In the genomic region with DNA sequence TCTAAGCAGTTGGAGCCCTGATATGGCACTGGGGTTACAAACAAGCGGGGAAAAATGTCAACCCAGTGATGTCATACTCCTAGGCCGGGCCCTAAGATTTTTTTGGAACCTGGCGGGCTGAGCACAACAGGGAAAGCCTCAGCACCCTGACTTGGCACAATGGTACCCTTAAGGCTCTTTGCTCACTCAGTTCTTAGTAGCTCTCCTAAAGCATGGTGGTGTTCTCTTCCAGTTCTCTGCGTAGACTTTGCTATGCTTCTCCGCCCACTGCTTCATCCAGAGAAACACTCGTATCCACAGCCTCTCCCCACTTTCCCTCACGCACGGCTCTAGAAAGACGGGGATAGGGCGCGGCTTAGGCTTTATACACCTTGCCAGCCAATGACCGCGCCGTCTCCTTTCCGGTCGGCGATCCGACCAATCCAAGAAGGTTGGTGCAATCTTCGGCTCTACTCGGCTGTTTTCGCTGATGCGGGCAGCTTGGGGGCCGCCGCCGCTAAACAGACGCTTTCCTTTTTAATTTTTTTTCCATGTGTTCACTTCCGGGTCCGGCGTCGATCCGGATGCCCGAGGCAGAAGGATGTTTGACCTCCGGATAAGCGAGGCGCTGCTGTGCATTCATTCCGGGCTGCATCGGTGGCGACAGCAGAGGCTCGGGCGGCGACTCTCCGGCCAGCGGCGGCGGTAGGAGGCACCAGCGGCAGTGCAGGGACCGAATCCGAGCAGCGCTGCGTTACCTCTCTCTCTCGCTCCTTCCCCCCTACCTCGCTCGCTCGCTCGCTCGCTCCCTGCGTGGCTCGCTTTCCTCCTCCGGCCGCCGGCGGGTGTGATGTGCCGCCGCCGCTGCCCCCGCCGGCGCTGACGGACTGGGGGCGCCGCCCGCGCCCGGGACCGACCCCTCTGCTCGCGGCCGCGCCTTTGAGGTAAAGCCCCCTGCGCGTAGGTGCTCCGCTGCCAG, we compare ENCODE assay signal across 8 cellular contexts. TPM values are rescaled to one million over a fixed set of nuclear protein-coding genes. Genes with fewer than 3 reads are reported as not detected.
DNase-seq lines count a peak whose midpoint lies in the region; ATAC-seq and TF ChIP-seq lines count a peak whose summit lies in the region.

Gene CSNK1G3 (plus strand): TSS at position 530 of the 958 bp plus-strand sequence. CDS start 33,487 bp downstream, outside the sequence.

- no peaks in the 10 kb centered on the region for H3K9me3 ChIP-seq in GM23248 (ENCODE audit: low read depth)

- peaks cover 40% of the 10 kb centered on the region for H3K4me1 ChIP-seq in GM23248 (ENCODE audit: insufficient read depth)

- TF ChIP-seq CTCF in RWPE1 (conservative IDR thresholded peaks at IDR 0.05; ENCODE audit: low read depth) = no peak

- POLR2A ChIA-PET in RWPE1 (lab: Yijun Ruan, JAX; ENCODE audit: low non-redundant PET) = interaction anchor here (0.5 to 1.3 kb wide), 6 partner anchors 13 to 172 kb away, joined by 3 to 21 read pairs (median 3); partner anchors contain the start of gene CEP120

- peak within 1 kb of the TSS; percentile 87 for H3K4me2 ChIP-seq in GM23248 (ENCODE audit: unreplicated experiment)

- H3K4me3 ChIP-seq in GM23248 = peak within 1 kb of the TSS; percentile 86

- H3K9ac ChIP-seq in GM23248 = peak within 1 kb of the TSS; percentile 87

- H2AFZ ChIP-seq in GM23248 = peak within 1 kb of the TSS; percentile 81

- 0 out of 2 replicates have a peak, but pooled peaks cover 5% of the 10 kb centered on the region for H3K9me2 ChIP-seq in GM23248 (ENCODE audit: insufficient read depth)

- WGBS in GM23248 (ENCODE audit: low coverage in 1 of 2, low lambda C conversion rate in 2 of 2, missing lambda C conversion rate in 2 of 2), 2 experiments = 0 to 1% methylated on average over 63 to 66 of the region's 82 CpGs

- H3K36me3 ChIP-seq in GM23248 (ENCODE audit: low read depth) = no peaks in the 10 kb centered on the region

- peaks cover 15% of the 10 kb centered on the region for H3K36me3 Mint-ChIP-seq in activated T-helper 17 cell treated with anti-CD3 and anti-CD28 coated beads, Interleukin-2, amount 50 U/mL, for 72 hours (ENCODE audit: low read depth)
- H3K36me3 Mint-ChIP-seq in naive B cell = no peaks in the 10 kb centered on the region
- H3K36me3 Mint-ChIP-seq in stimulated activated memory B cell treated with anti-CD40 and anti-IgM and Interleukin-4, amounts not matched to agents 10 μg/mL and 1 μg/mL and 100 μg/mL, for 72 hours = no peaks in the 10 kb centered on the region

- H3K4me3 Mint-ChIP-seq in activated T-helper 17 cell treated with anti-CD3 and anti-CD28 coated beads, Interleukin-2, amount 50 U/mL, for 72 hours = peak within 1 kb of the TSS; percentile 94
- peak within 1 kb of the TSS; percentile 95 to 100 (median 100) for H3K4me3 Mint-ChIP-seq in naive B cell
- H3K4me3 Mint-ChIP-seq in stimulated activated memory B cell treated with anti-CD40 and anti-IgM and Interleukin-4, amounts not matched to agents 10 μg/mL and 1 μg/mL and 100 μg/mL, for 72 hours = peak within 1 kb of the TSS; percentile 96

- DNase-seq in EH (ENCODE audit: low read depth) = peak; percentile 99
- DNase-seq in GM23248 = peak; percentile 100
- peak; percentile 95 to 97 for DNase-seq in Kasumi-1 (lab: John Stamatoyannopoulos, UW)
- DNase-seq in RWPE1 (ENCODE audit: low spot score) = peak; percentile 100
- DNase-seq in fibroblast of gingiva (ENCODE audit: low read depth) = peak; percentile 98
- DNase-seq in naive B cell = peak; percentile 90

- peaks cover 18% of the 10 kb centered on the region; the same call in 1 of the 2 replicates for H4K20me1 ChIP-seq in GM23248 (ENCODE audit: insufficient read depth)

- CTCF ChIA-PET in RWPE1 (lab: Yijun Ruan, JAX) = interaction anchor here (0.5 to 1.5 kb wide), 3 partner anchors 35 to 105 kb away, joined by 4 to 7 read pairs (median 5); partner anchors contain the start of gene CEP120

- in situ Hi-C loops in GM23248 (cut with MboI) = no loop called here

- H3K27ac ChIP-seq in GM23248 = peak within 1 kb of the TSS; percentile 92
- peak within 1 kb of the TSS; percentile 94 for H3K27ac ChIP-seq in RWPE1

- peak within 1 kb of the TSS; percentile 99 for H3K27ac Mint-ChIP-seq in activated T-helper 17 cell treated with anti-CD3 and anti-CD28 coated beads, Interleukin-2, amount 50 U/mL, for 72 hours
- H3K27ac Mint-ChIP-seq in naive B cell = peak within 1 kb of the TSS; percentile 97 to 99 (median 99)
- peak within 1 kb of the TSS; percentile 98 for H3K27ac Mint-ChIP-seq in stimulated activated memory B cell treated with anti-CD40 and anti-IgM and Interleukin-4, amounts not matched to agents 10 μg/mL and 1 μg/mL and 100 μg/mL, for 72 hours

- H3K27me3 Mint-ChIP-seq in activated T-helper 17 cell treated with anti-CD3 and anti-CD28 coated beads, Interleukin-2, amount 50 U/mL, for 72 hours = no peaks in the 10 kb centered on the region
- peaks cover 0 to 2% (median 0%) of the 10 kb centered on the region in 3 donors for H3K27me3 Mint-ChIP-seq in naive B cell
- H3K27me3 Mint-ChIP-seq in stimulated activated memory B cell treated with anti-CD40 and anti-IgM and Interleukin-4, amounts not matched to agents 10 μg/mL and 1 μg/mL and 100 μg/mL, for 72 hours = no peaks in the 10 kb centered on the region

- peaks cover 43% of the 10 kb centered on the region for H3F3A ChIP-seq in GM23248 (ENCODE audit: insufficient read depth)

- peaks cover 43% of the 10 kb centered on the region for H3K79me2 ChIP-seq in GM23248 (ENCODE audit: insufficient read depth)

- peaks cover 21% of the 10 kb centered on the region for H3K4me1 Mint-ChIP-seq in activated T-helper 17 cell treated with anti-CD3 and anti-CD28 coated beads, Interleukin-2, amount 50 U/mL, for 72 hours
- peaks cover 37 to 49% (median 48%) of the 10 kb centered on the region in 3 donors for H3K4me1 Mint-ChIP-seq in naive B cell
- H3K4me1 Mint-ChIP-seq in stimulated activated memory B cell treated with anti-CD40 and anti-IgM and Interleukin-4, amounts not matched to agents 10 μg/mL and 1 μg/mL and 100 μg/mL, for 72 hours = peaks cover 47% of the 10 kb centered on the region

- H3K27me3 ChIP-seq in GM23248 (replicated peaks; ENCODE audit: insufficient read depth) = no peaks in the 10 kb centered on the region

- no peaks in the 10 kb centered on the region for H3K9me3 Mint-ChIP-seq in activated T-helper 17 cell treated with anti-CD3 and anti-CD28 coated beads, Interleukin-2, amount 50 U/mL, for 72 hours
- no peaks in the 10 kb centered on the region for H3K9me3 Mint-ChIP-seq in naive B cell
- H3K9me3 Mint-ChIP-seq in stimulated activated memory B cell treated with anti-CD40 and anti-IgM and Interleukin-4, amounts not matched to agents 10 μg/mL and 1 μg/mL and 100 μg/mL, for 72 hours = no peaks in the 10 kb centered on the region

- peak; percentile 91 for ATAC-seq in activated T-helper 17 cell treated with anti-CD3 and anti-CD28 coated beads, Interleukin-2, amount 50 U/mL, for 72 hours (replicated peaks)
- ATAC-seq in naive B cell (ENCODE audit: low read depth in 2 of 2) = peak; percentile 86 to 87
- ATAC-seq in stimulated activated memory B cell treated with anti-CD40 and anti-IgM and Interleukin-4, amounts not matched to agents 10 μg/mL and 1 μg/mL and 100 μg/mL, for 72 hours = peak; percentile 97

RNA-seq across cellular contexts. Expression of gene CSNK1G3, which starts in this region (rescaled TPM):
- total RNA-seq in GM23248 (2014; rRNA removed; shearing (Covaris generic)) = 63.2 and 79.9 TPM in 2 replicates
- polyA plus RNA-seq in GM23248 (2016; fragmentation: Nextera tagmentation; extraction: Ambion mirVana) (29.5 and 37.4 TPM in 2 replicates), naive B cell (ENCODE audit: low read depth in 6 of 6) (100 to 1,000 TPM in 4 of 6 donors, 10 to 100 TPM in 2; 92.2 to 123 (median 109) TPM)
- total RNA-seq in activated T-helper 17 cell treated with anti-CD3 and anti-CD28 coated beads, Interleukin-2, amount 50 U/mL, for 72 hours = 10 to 100 TPM; 27.6 to 39.5 TPM

Comparison
In these comparisons a context has a peak if more than half of its experiments do, and no peak if none do; other contexts are left out.
1. Peak in every context shown above with its lines: DNase-seq, ATAC-seq, H3K4me3 ChIP-seq and H3K27ac ChIP-seq.